Comparison of ENCODE assay signal across 11 cellular contexts in genomic region chr15:26867199-26868007, GRCh38. TPM values are rescaled to one million over a fixed set of nuclear protein-coding genes. Genes with fewer than 3 reads are reported as not detected.
A peak's percentile ranks its signal among the peaks of the same experiment; 100 is the strongest.
DNase-seq lines count a peak whose midpoint lies in the region; FAIRE-seq and TF ChIP-seq lines count a peak whose summit lies in the region.
"Had no signal": no experiment of that assay in that cellular context is flagged by ENCODE, and none has a peak within 500 bp of the region (broad histone marks: within the 10 kb centered on the region; RNA-seq: fewer than 3 reads in every experiment).

No MANE protein-coding gene starts in this region.

- in situ Hi-C loops in mammary epithelial cell (cut with MboI; ENCODE audit: low sequenced_read_pairs in 2 of 2), result no loop called here

- H3K36me3 Mint-ChIP-seq in astrocyte (ENCODE audit: low read depth, unreplicated experiment), result no peaks in the 10 kb centered on the region

- no peaks in the 10 kb centered on the region for H3K4me1 Mint-ChIP-seq in astrocyte (ENCODE audit: low read depth, unreplicated experiment)

- H3K9ac ChIP-seq in mammary epithelial cell (ENCODE audit: insufficient read depth, low read length) (no peak overlapping the region), astrocyte (ENCODE audit: low read length) (peak overlapping the region; percentile 35)

- no peak overlapping the region for H3K27ac Mint-ChIP-seq in astrocyte (ENCODE audit: unreplicated experiment)

- H3K4me2 ChIP-seq in mammary epithelial cell (ENCODE audit: insufficient read depth, low read depth, low read length), result no peak overlapping the region
- H3K4me2 ChIP-seq in astrocyte (ENCODE audit: low read length), result peak overlapping the region; percentile 82

- intact Hi-C loops in breast epithelium (cut with DNase I; ENCODE audit: low total_unique reads) (no loop called here), mammary epithelial cell (cut with micrococcal nuclease) (no loop called here), testis (cut with DNase I; ENCODE audit: low total_unique reads) (no loop called here)

- no peak overlapping the region for H3K27ac ChIP-seq in breast epithelium
- no peak overlapping the region for H3K27ac ChIP-seq in mammary epithelial cell (ENCODE audit: insufficient read depth, low read depth, low read length)
- no peak overlapping the region for H3K27ac ChIP-seq in astrocyte (ENCODE audit: low read depth, low read length)
- H3K27ac ChIP-seq in testis, result no peak overlapping the region

- no peaks in the 10 kb centered on the region for H3K9me3 ChIP-seq in breast epithelium
- peaks cover 2% of the 10 kb centered on the region for H3K9me3 ChIP-seq in mammary epithelial cell (replicated peaks; ENCODE audit: insufficient read depth, low read length)
- no peaks in the 10 kb centered on the region for H3K9me3 ChIP-seq in astrocyte (ENCODE audit: insufficient read depth, low read depth, low read length)
- no peaks in the 10 kb centered on the region for H3K9me3 ChIP-seq in testis

- H2AFZ ChIP-seq in mammary epithelial cell (ENCODE audit: low read depth, low read length), result no peak overlapping the region
- peak overlapping the region; percentile 76 for H2AFZ ChIP-seq in astrocyte (ENCODE audit: low read depth, low read length)

- H3K27me3 ChIP-seq in breast epithelium (peaks cover 0 to 52% of the 10 kb centered on the region in 2 donors), mammary epithelial cell (ENCODE audit: insufficient read depth, low read length) (peaks cover 3% of the 10 kb centered on the region), astrocyte (ENCODE audit: insufficient read depth, low read length) (peaks cover 9% of the 10 kb centered on the region), testis (no peaks in the 10 kb centered on the region)

- dilution Hi-C loops in mammary epithelial cell (cut with HindIII; ENCODE audit: low sequenced_read_pairs), result no loop called here

- CTCF ChIA-PET in mammary epithelial cell (lab: Charles Lee; ENCODE audit: low non-redundant PET), result no interaction called here

- no peak for DNase-seq in breast epithelium (ENCODE audit: low spot score in 2 of 2)
- DNase-seq in mammary epithelial cell, result no peak
- no peak for DNase-seq in astrocyte (ENCODE audit: low read depth)
- DNase-seq in iPS-NIHi11 (ENCODE audit: low spot score), result peak; percentile 62
- no peak for DNase-seq in testis
- no peak for DNase-seq in 8988T
- DNase-seq in NCI-H1417 treated with DMSO at 0.1 percent for 48 hours (lab: John Stamatoyannopoulos, UW), result no peak
- DNase-seq in SKM-1 (lab: John Stamatoyannopoulos, UW; ENCODE audit: unreplicated experiment), result no peak
- DNase-seq: erythroblast; kidney; stimulated activated CD4-positive, alpha-beta T cell treated with anti-CD3 and anti-CD28 coated beads, Interleukin-4, amount 100 ng/mL, for 1 hour had no signal

- H3K4me3 ChIP-seq in breast epithelium (peak overlapping the region in 2 of 3 donors; percentile 11 to 37), mammary epithelial cell (replicated peaks in 1 of 3; ENCODE audit: insufficient read depth in 1 of 3, low read depth in 2 of 3, low read length in 3 of 3) (no peak overlapping the region), astrocyte (ENCODE audit: insufficient read depth, low read depth, low read length) (peak overlapping the region; percentile 49), testis (peak overlapping the region; percentile 31 to 47)

- no peaks in the 10 kb centered on the region for H3K36me3 ChIP-seq in breast epithelium
- no peaks in the 10 kb centered on the region for H3K36me3 ChIP-seq in mammary epithelial cell (ENCODE audit: insufficient read depth, low read length)
- H3K36me3 ChIP-seq in astrocyte (ENCODE audit: insufficient read depth, low read length), result no peaks in the 10 kb centered on the region
- no peaks in the 10 kb centered on the region for H3K36me3 ChIP-seq in testis (ENCODE audit: low read depth, missing control alignments)

- no peak for FAIRE-seq in astrocyte (lab: Jason Lieb, UNC)
- FAIRE-seq: kidney had no signal

- no peaks in the 10 kb centered on the region for H3K9me3 Mint-ChIP-seq in astrocyte (ENCODE audit: unreplicated experiment)

- H3K4me1 ChIP-seq in breast epithelium (no peaks in the 10 kb centered on the region), mammary epithelial cell (ENCODE audit: insufficient read depth, low read length) (no peaks in the 10 kb centered on the region), astrocyte (ENCODE audit: insufficient read depth, low read length) (no peaks in the 10 kb centered on the region), testis (no peaks in the 10 kb centered on the region)

- H3K79me2 ChIP-seq in mammary epithelial cell (ENCODE audit: insufficient read depth, low read length) (no peaks in the 10 kb centered on the region), astrocyte (ENCODE audit: insufficient read depth, low read length) (no peaks in the 10 kb centered on the region)

- peak overlapping the region; percentile 57 for H3K4me3 Mint-ChIP-seq in astrocyte (ENCODE audit: unreplicated experiment)

- TF ChIP-seq CTCF in breast epithelium (IDR thresholded peaks at IDR 0.05), result no peak
- TF ChIP-seq CTCF in mammary epithelial cell (conservative IDR thresholded peaks at IDR 0.05 in 1 of 2, IDR thresholded peaks at IDR 0.05 in 1 of 2; ENCODE audit: extremely low read depth in 1 of 2, insufficient read depth in 1 of 2, low read depth in 1 of 2, low read length in 2 of 2), result no peak
- TF ChIP-seq CTCF in astrocyte (IDR thresholded peaks at IDR 0.05; ENCODE audit: insufficient read depth, low read depth, low read length), result no peak
- no peak for TF ChIP-seq CTCF in testis (IDR thresholded peaks at IDR 0.05)

- 2% methylated on average over 20 of the region's 104 CpGs for WGBS in mammary epithelial cell (ENCODE audit: low coverage, missing lambda C conversion rate)
- WGBS in testis, 2 donors, result 2% methylated on average over 78 of the region's 104 CpGs; no CpG with 5 or more reads in 1 of the 2 donors

- BruUV-seq in mammary epithelial cell (replicated peaks; lab: Mats Ljungman, UMichigan), result no TSS peak

- H3K27me3 Mint-ChIP-seq in astrocyte (ENCODE audit: low read depth, unreplicated experiment), result peaks cover 15% of the 10 kb centered on the region

- no peaks in the 10 kb centered on the region for H4K20me1 ChIP-seq in mammary epithelial cell (ENCODE audit: insufficient read depth, low read length)
- H4K20me1 ChIP-seq in astrocyte (ENCODE audit: insufficient read depth, low read length), result no peaks in the 10 kb centered on the region

- TF ChIP-seq POLR2A in breast epithelium (IDR thresholded peaks at IDR 0.05), result no peak
- TF ChIP-seq POLR2A in testis (IDR thresholded peaks at IDR 0.05), result no peak

RNA-seq across cellular contexts. Expression of gene GABRA5, which starts 0.5 kb away (rescaled TPM):
- total RNA-seq in breast epithelium, result not detected
- not detected for total RNA-seq in mammary epithelial cell
- polyA plus RNA-seq in mammary epithelial cell, result not detected
- not detected for polyA minus RNA-seq in mammary epithelial cell
- 5.9 and 7.9 TPM in 2 replicates for total RNA-seq in astrocyte
- 1 to 10 TPM; 3.1 TPM for total RNA-seq in testis
- polyA plus RNA-seq in testis (ENCODE audit: insufficient read depth, low read depth, low replicate concordance), result 0.58 TPM
- total RNA-seq: kidney had no signal

Comparison
In these comparisons a context has a peak if more than half of its experiments do, and no peak if none do; other contexts are left out.
1. H3K4me3 ChIP-seq: peak in breast epithelium (2 of 3), astrocyte (single experiment) and testis (2 of 2); none in mammary epithelial cell (0 of 3).